8 cellular contexts compared by ENCODE assay signal in genomic region chr5:115541586-115541985, GRCh38. TPM values are rescaled to one million over a fixed set of nuclear protein-coding genes. Genes with fewer than 3 reads are reported as not detected.
DNase-seq lines count a peak whose midpoint lies in the region; ATAC-seq, FAIRE-seq and TF ChIP-seq lines count a peak whose summit lies in the region.

No MANE protein-coding gene starts in this region.

- TF ChIP-seq CTCF in kidney epithelial cell (IDR thresholded peaks at IDR 0.05; ENCODE audit: insufficient read depth, low read length, poor library complexity, severe bottlenecking): no peak
- no peak for TF ChIP-seq CTCF in tibial nerve (IDR thresholded peaks at IDR 0.05)
- TF ChIP-seq CTCF in D721Med (IDR thresholded peaks at IDR 0.05; ENCODE audit: insufficient read depth, missing control alignments): no peak

- no peak for TF ChIP-seq EP300 in tibial nerve (IDR thresholded peaks at IDR 0.05)

- H3K4me1 ChIP-seq in tibial nerve: peaks cover 4 to 67% (median 50%) of the 10 kb centered on the region in 4 donors

- no peaks in the 10 kb centered on the region for H3K36me3 ChIP-seq in kidney epithelial cell (ENCODE audit: control insufficient read depth, insufficient read depth, low read length)
- peaks cover 0 to under 1% (median 0%) of the 10 kb centered on the region in 3 donors for H3K36me3 ChIP-seq in tibial nerve

- 22 to 24% methylated on average over 2 of the region's 2 CpGs for WGBS in tibial nerve, 2 donors

- H3K4me3 ChIP-seq in kidney epithelial cell (ENCODE audit: low read depth, low read length) (peak overlapping the region; percentile 74), tibial nerve (peak overlapping the region; percentile 70 to 96 (median 90))

- FAIRE-seq in D721Med (lab: Jason Lieb, UNC): no peak

- H3K27ac ChIP-seq in tibial nerve: peak overlapping the region; percentile 27 to 100 (median 100)

- intact Hi-C loops in activated naive CD4-positive, alpha-beta T cell treated with anti-CD3 and anti-CD28 coated beads for 36 hours (cut with micrococcal nuclease): no loop called here

- H3K27me3 ChIP-seq in kidney epithelial cell (ENCODE audit: control insufficient read depth, insufficient read depth, low read length): no peaks in the 10 kb centered on the region
- H3K27me3 ChIP-seq in tibial nerve: no peaks in the 10 kb centered on the region

- no peak for DNase-seq in activated naive CD4-positive, alpha-beta T cell treated with anti-CD3 and anti-CD28 coated beads for 36 hours
- DNase-seq in activated naive CD4-positive, alpha-beta T cell treated with anti-CD3 and anti-CD28 coated beads, Interleukin-2, amount 50 U/mL, for 16 hours: no peak
- no peak for DNase-seq in activated naive CD8-positive, alpha-beta T cell treated with anti-CD3 and anti-CD28 coated beads, Interleukin-2, amount 50 U/mL, for 24 hours
- DNase-seq in kidney epithelial cell (ENCODE audit: low read depth) (no peak), tibial nerve (ENCODE audit: low spot score in 2 of 2) (no peak), D721Med (ENCODE audit: insufficient read length, low spot score) (no peak)
- no peak for DNase-seq in effector CD4-positive, alpha-beta T cell

- H3K9me3 ChIP-seq in tibial nerve: peaks cover 0 to 16% (median 0%) of the 10 kb centered on the region in 4 donors

- H3K27me3 Mint-ChIP-seq in activated naive CD4-positive, alpha-beta T cell treated with anti-CD3 and anti-CD28 coated beads for 36 hours (ENCODE audit: low read depth): no peaks in the 10 kb centered on the region
- H3K27me3 Mint-ChIP-seq in activated naive CD8-positive, alpha-beta T cell treated with anti-CD3 and anti-CD28 coated beads, Interleukin-2, amount 50 U/mL, for 24 hours: no peaks in the 10 kb centered on the region

- CTCF ChIA-PET in activated naive CD4-positive, alpha-beta T cell treated with anti-CD3 and anti-CD28 coated beads for 36 hours (lab: Charles Lee): interaction anchor here (1.4 kb wide), 1 partner anchor 33 kb away, joined by 3 read pairs; no protein-coding TSS in a partner anchor

- H3K4me3 Mint-ChIP-seq in activated naive CD4-positive, alpha-beta T cell treated with anti-CD3 and anti-CD28 coated beads for 36 hours: peak overlapping the region; percentile 95
- H3K4me3 Mint-ChIP-seq in activated naive CD8-positive, alpha-beta T cell treated with anti-CD3 and anti-CD28 coated beads, Interleukin-2, amount 50 U/mL, for 24 hours: peak overlapping the region; percentile 95

- TF ChIP-seq POLR2A in tibial nerve (IDR thresholded peaks at IDR 0.05): no peak

- H3K36me3 Mint-ChIP-seq in activated naive CD4-positive, alpha-beta T cell treated with anti-CD3 and anti-CD28 coated beads for 36 hours (ENCODE audit: low read depth): peaks cover 68% of the 10 kb centered on the region
- peaks cover 75% of the 10 kb centered on the region for H3K36me3 Mint-ChIP-seq in activated naive CD8-positive, alpha-beta T cell treated with anti-CD3 and anti-CD28 coated beads, Interleukin-2, amount 50 U/mL, for 24 hours (ENCODE audit: low read depth)

- peaks cover 7% of the 10 kb centered on the region for H3K9me3 Mint-ChIP-seq in activated naive CD4-positive, alpha-beta T cell treated with anti-CD3 and anti-CD28 coated beads for 36 hours
- H3K9me3 Mint-ChIP-seq in activated naive CD8-positive, alpha-beta T cell treated with anti-CD3 and anti-CD28 coated beads, Interleukin-2, amount 50 U/mL, for 24 hours: peaks cover 19% of the 10 kb centered on the region

- peaks cover 68% of the 10 kb centered on the region for H3K4me1 Mint-ChIP-seq in activated naive CD4-positive, alpha-beta T cell treated with anti-CD3 and anti-CD28 coated beads for 36 hours (ENCODE audit: low read depth)
- H3K4me1 Mint-ChIP-seq in activated naive CD8-positive, alpha-beta T cell treated with anti-CD3 and anti-CD28 coated beads, Interleukin-2, amount 50 U/mL, for 24 hours: peaks cover 64% of the 10 kb centered on the region

- no peak overlapping the region for H3K27ac Mint-ChIP-seq in activated naive CD4-positive, alpha-beta T cell treated with anti-CD3 and anti-CD28 coated beads for 36 hours
- H3K27ac Mint-ChIP-seq in activated naive CD8-positive, alpha-beta T cell treated with anti-CD3 and anti-CD28 coated beads, Interleukin-2, amount 50 U/mL, for 24 hours: no peak overlapping the region

- ATAC-seq in activated naive CD8-positive, alpha-beta T cell treated with anti-CD3 and anti-CD28 coated beads, Interleukin-2, amount 50 U/mL, for 24 hours: no peak
- ATAC-seq in GM18868 (IDR thresholded peaks at IDR 0.05; ENCODE audit: unreplicated experiment): no peak

RNA-seq across cellular contexts. Expression of gene FEM1C, which starts 3.0 kb away (rescaled TPM):
- total RNA-seq in activated naive CD4-positive, alpha-beta T cell treated with anti-CD3 and anti-CD28 coated beads for 36 hours: 1 to 10 TPM; 9.7 to 10.0 TPM
- total RNA-seq in kidney epithelial cell (15.9 and 18.9 TPM in 2 replicates), tibial nerve (10 to 100 TPM; 16.9 to 24.5 (median 20.3) TPM)
